In genomic region chr2:100043246-100043890, GRCh38 we compare ENCODE assay signal across 25 cellular contexts.
"Had no signal": no experiment of that assay in that cellular context is flagged by ENCODE, and none has a peak within 500 bp of the region (broad histone marks: within the 10 kb centered on the region; RNA-seq: fewer than 3 reads in every experiment).

No MANE protein-coding gene starts in this region.

- H3K27ac ChIP-seq: colonic mucosa, gastroesophageal sphincter, lower lobe of right lung, neutrophil, parathyroid adenoma, right atrium auricular region, sigmoid colon, testis, tibial artery had no signal

- H3K27me3 ChIP-seq: colonic mucosa, gastroesophageal sphincter, neutrophil, right atrium auricular region, sigmoid colon, testis, tibial artery had no signal

- DNase-seq: colonic mucosa; effector CD8-positive, alpha-beta T cell; hypothalamus; immature natural killer cell; islet precursor cell; kidney glomerular epithelial cell; left colon; left ventricle myocardium superior; lower lobe of right lung; natural killer cell; sigmoid colon; stimulated activated CD4-positive, alpha-beta T cell treated with anti-CD3 and anti-CD28 coated beads, Interleukin-2, amount 100 ng/mL, for 24 hours; stimulated activated CD4-positive, alpha-beta T cell treated with anti-CD3 and anti-CD28 coated beads, Interleukin-4, amount 100 ng/mL, for 24 hours; stimulated activated naive CD8-positive, alpha-beta T cell treated with anti-CD3 and anti-CD28 coated beads, Interleukin-15, Interleukin-2, amounts not matched to agents 100 U/mL and 50 U/mL, for 24 hours; testis; tibial artery had no signal

- H3K4me1 Mint-ChIP-seq: central memory CD8-positive, alpha-beta T cell; immature natural killer cell; natural killer cell had no signal

- H3K79me2 ChIP-seq: parathyroid adenoma had no signal

- ATAC-seq: gastroesophageal sphincter; left colon; left ventricle myocardium superior; lower lobe of right lung; natural killer cell; stimulated activated memory B cell treated with anti-CD40 and anti-IgM and Interleukin-4, amounts not matched to agents 10 μg/mL and 1 μg/mL and 100 μg/mL, for 72 hours; stimulated activated naive CD8-positive, alpha-beta T cell treated with anti-CD3 and anti-CD28 coated beads, Interleukin-15, Interleukin-2, amounts not matched to agents 100 U/mL and 50 U/mL, for 24 hours had no signal

- H3K4me1 ChIP-seq: colonic mucosa, lower lobe of right lung, parathyroid adenoma, sigmoid colon, testis had no signal

- H3K4me3 ChIP-seq: colonic mucosa, gastroesophageal sphincter, lower lobe of right lung, right atrium auricular region, sigmoid colon, testis, tibial artery had no signal

- H3K9me3 ChIP-seq: colonic mucosa, gastroesophageal sphincter, lower lobe of right lung, neutrophil, right atrium auricular region, sigmoid colon, testis, tibial artery had no signal

- H3K36me3 Mint-ChIP-seq: immature natural killer cell, natural killer cell had no signal

- H3K9ac ChIP-seq: parathyroid adenoma had no signal

- H3K36me3 ChIP-seq: colonic mucosa, gastroesophageal sphincter, lower lobe of right lung, neutrophil, right atrium auricular region, sigmoid colon, tibial artery had no signal

- H3K27me3 Mint-ChIP-seq: central memory CD8-positive, alpha-beta T cell; stimulated activated memory B cell treated with anti-CD40 and anti-IgM and Interleukin-4, amounts not matched to agents 10 μg/mL and 1 μg/mL and 100 μg/mL, for 72 hours had no signal

- H3K4me3 Mint-ChIP-seq: central memory CD8-positive, alpha-beta T cell; dendritic cell treated with granulocyte-macrophage colony-stimulating factor and Interleukin-4, amounts not matched to agents 40 ng/mL and 50 ng/mL, for 4 days; immature natural killer cell; natural killer cell; stimulated activated memory B cell treated with anti-CD40 and anti-IgM and Interleukin-4, amounts not matched to agents 10 μg/mL and 1 μg/mL and 100 μg/mL, for 72 hours; type B pancreatic cell had no signal

- H3K9me3 Mint-ChIP-seq: central memory CD8-positive, alpha-beta T cell; dendritic cell treated with granulocyte-macrophage colony-stimulating factor and Interleukin-4, amounts not matched to agents 40 ng/mL and 50 ng/mL, for 4 days; immature natural killer cell; natural killer cell; stimulated activated memory B cell treated with anti-CD40 and anti-IgM and Interleukin-4, amounts not matched to agents 10 μg/mL and 1 μg/mL and 100 μg/mL, for 72 hours had no signal

- H2AFZ ChIP-seq: parathyroid adenoma had no signal

- H3K27ac Mint-ChIP-seq: dendritic cell treated with granulocyte-macrophage colony-stimulating factor and Interleukin-4, amounts not matched to agents 40 ng/mL and 50 ng/mL, for 4 days; immature natural killer cell; natural killer cell; progenitor cell of endocrine pancreas; stimulated activated memory B cell treated with anti-CD40 and anti-IgM and Interleukin-4, amounts not matched to agents 10 μg/mL and 1 μg/mL and 100 μg/mL, for 72 hours; type B pancreatic cell had no signal
